1 cellular context compared by ENCODE assay signal in the genomic region with DNA sequence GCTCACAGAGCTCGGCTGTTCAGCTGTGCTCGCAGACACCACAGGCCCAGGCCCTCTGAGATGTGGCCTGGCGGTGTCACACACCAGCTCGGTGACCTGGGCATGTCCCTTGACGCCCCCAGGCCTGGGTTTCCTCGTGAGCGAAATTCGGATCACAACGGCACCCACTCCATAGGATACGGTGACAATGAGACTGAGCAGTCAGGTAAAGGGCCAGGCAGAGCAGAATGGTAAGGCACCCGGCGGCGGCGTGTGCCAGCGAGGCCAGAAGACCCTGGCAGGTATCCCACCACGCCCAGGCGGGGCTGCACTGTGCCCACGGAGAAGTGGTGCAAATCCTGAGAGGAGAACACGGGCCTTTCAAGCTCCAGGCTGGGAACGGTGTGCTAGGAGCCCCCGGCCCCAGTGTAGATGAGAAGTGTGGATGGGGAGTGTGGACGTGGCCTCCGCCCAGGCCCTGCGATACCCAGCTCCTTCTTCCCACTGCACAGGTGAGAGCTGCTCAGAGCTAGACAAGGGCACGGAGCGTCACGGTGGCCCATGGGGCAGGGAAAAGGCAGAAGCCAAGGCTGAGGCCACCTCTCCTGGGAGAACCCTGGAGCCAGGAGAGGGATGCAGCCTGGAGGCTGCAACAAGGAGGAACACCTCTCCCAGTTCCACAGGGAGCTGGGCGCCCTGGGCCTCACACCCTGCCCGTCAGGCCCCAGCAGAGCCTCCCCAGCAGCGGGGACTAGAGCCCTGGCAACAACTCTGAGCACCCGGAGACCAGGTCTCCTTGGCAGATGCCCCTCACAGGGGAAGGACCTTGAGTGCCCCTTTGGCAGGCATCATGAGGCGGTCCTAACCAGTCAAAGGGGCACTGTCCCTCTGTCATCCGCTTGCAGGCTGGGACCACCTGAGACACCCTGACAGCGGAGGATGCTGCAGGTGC.
TF ChIP-seq lines count a peak whose summit lies in the region.

No MANE protein-coding gene starts in this region.

TF ChIP-seq in IMR-90, 13 proteins besides CTCF, POLR2A, EP300 and RAD21:
- no peak for TF ChIP-seq SMC3 (IDR thresholded peaks at IDR 0.05; ENCODE audit: low read depth, low read length)
- no peak for TF ChIP-seq CHD1 (IDR thresholded peaks at IDR 0.05; ENCODE audit: low read depth, low read length)
- no peak for TF ChIP-seq FOS (IDR thresholded peaks at IDR 0.05; ENCODE audit: low read depth, low read length)
- TF ChIP-seq, protein P1, sequence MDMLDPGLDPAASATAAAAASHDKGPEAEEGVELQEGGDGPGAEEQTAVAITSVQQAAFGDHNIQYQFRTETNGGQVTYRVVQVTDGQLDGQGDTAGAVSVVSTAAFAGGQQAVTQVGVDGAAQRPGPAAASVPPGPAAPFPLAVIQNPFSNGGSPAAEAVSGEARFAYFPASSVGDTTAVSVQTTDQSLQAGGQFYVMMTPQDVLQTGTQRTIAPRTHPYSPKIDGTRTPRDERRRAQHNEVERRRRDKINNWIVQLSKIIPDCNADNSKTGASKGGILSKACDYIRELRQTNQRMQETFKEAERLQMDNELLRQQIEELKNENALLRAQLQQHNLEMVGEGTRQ (IDR thresholded peaks at IDR 0.05; ENCODE audit: low read depth, low read length): no peak
- TF ChIP-seq BHLHE40 (IDR thresholded peaks at IDR 0.05; ENCODE audit: low read depth, low read length): no peak
- no peak for TF ChIP-seq NFE2L2 (IDR thresholded peaks at IDR 0.05; ENCODE audit: low read depth, low read length)
- TF ChIP-seq RCOR1 (IDR thresholded peaks at IDR 0.05; ENCODE audit: insufficient replicate concordance, low read length): no peak
- no peak for TF ChIP-seq ELK1 (IDR thresholded peaks at IDR 0.05; ENCODE audit: borderline replicate concordance, low read depth, low read length)
- TF ChIP-seq MAZ (IDR thresholded peaks at IDR 0.05; ENCODE audit: borderline replicate concordance, low read depth, low read length): no peak
- TF ChIP-seq MXI1 (IDR thresholded peaks at IDR 0.05; ENCODE audit: borderline replicate concordance, low read depth, low read length): no peak
- no peak for TF ChIP-seq CEBPB (IDR thresholded peaks at IDR 0.05; ENCODE audit: low read depth, low read length)
- no peak for TF ChIP-seq MAFK (IDR thresholded peaks at IDR 0.05; ENCODE audit: low read depth, low read length)
- TF ChIP-seq RFX5 (IDR thresholded peaks at IDR 0.05; ENCODE audit: low read depth, low read length): no peak
